7 cellular contexts compared by ENCODE assay signal in genomic region chr11:46845440-46845739, GRCh38. TPM values are rescaled to one million over a fixed set of nuclear protein-coding genes. Genes with fewer than 3 reads are reported as not detected.
DNase-seq lines count a peak whose midpoint lies in the region; ATAC-seq and TF ChIP-seq lines count a peak whose summit lies in the region.

No MANE protein-coding gene starts in this region.

- H3K4me2 ChIP-seq in OCI-LY1 (ENCODE audit: low read length) (peak overlapping the region; percentile 91), trophoblast cell (ENCODE audit: low read length) (peak overlapping the region; percentile 81)

- H3F3A ChIP-seq in OCI-LY1 (ENCODE audit: insufficient read depth, low read length): no peaks in the 10 kb centered on the region

- H3K27me3 ChIP-seq in OCI-LY1 (ENCODE audit: insufficient read depth, low read length) (no peaks in the 10 kb centered on the region), trophoblast cell (ENCODE audit: insufficient read depth, low read length) (no peaks in the 10 kb centered on the region)

- H3K23ac ChIP-seq in trophoblast cell (ENCODE audit: low read length): no peak overlapping the region

- peak overlapping the region; percentile 91 for H4K8ac ChIP-seq in trophoblast cell (ENCODE audit: low read depth, low read length)

- H3K9ac ChIP-seq in OCI-LY1 (ENCODE audit: low read length) (peak overlapping the region; percentile 82), trophoblast cell (ENCODE audit: low read length) (peak overlapping the region; percentile 95)

- peaks cover 6% of the 10 kb centered on the region for H3K79me1 ChIP-seq in trophoblast cell (ENCODE audit: low read length)

- peaks cover 12% of the 10 kb centered on the region; the same call in 1 of the 2 replicates for H3K36me3 ChIP-seq in OCI-LY1 (ENCODE audit: insufficient read depth, low read length)
- H3K36me3 ChIP-seq in trophoblast cell (ENCODE audit: control insufficient read depth in 1 of 2, insufficient read depth in 2 of 2, low read length in 2 of 2): no peaks in the 10 kb centered on the region

- no peak overlapping the region for H2BK5ac ChIP-seq in trophoblast cell (ENCODE audit: low read depth, low read length, poor library complexity)

- H3K27ac ChIP-seq in OCI-LY1 (ENCODE audit: low read depth, low read length, poor library complexity, severe bottlenecking) (peak overlapping the region; percentile 64), epithelial cell of prostate (peak overlapping the region; percentile 65), trophoblast cell (ENCODE audit: low read depth, low read length) (peak overlapping the region; percentile 12)

- no CpG with 5 or more reads among the region's 12 CpGs for WGBS in trophoblast cell (ENCODE audit: extremely low coverage, insufficient coverage, insufficient read length)

- peak overlapping the region; percentile 64 for H4K12ac ChIP-seq in trophoblast cell (ENCODE audit: low read depth, low read length)

- H2AK5ac ChIP-seq in trophoblast cell (ENCODE audit: low read length): peak overlapping the region; percentile 1

- peak overlapping the region; percentile 91 for H3K14ac ChIP-seq in trophoblast cell (ENCODE audit: low read length)

- H4K20me1 ChIP-seq in OCI-LY1 (ENCODE audit: insufficient read depth, low read length): no peaks in the 10 kb centered on the region

- no peaks in the 10 kb centered on the region for H3K9me2 ChIP-seq in OCI-LY1 (ENCODE audit: low read depth, low read length)

- no peaks in the 10 kb centered on the region for H3K9me3 ChIP-seq in OCI-LY1 (ENCODE audit: low read length)
- H3K9me3 ChIP-seq in trophoblast cell (ENCODE audit: insufficient read depth, low read depth, low read length): no peaks in the 10 kb centered on the region

- ATAC-seq in GM18873 (IDR thresholded peaks at IDR 0.05; ENCODE audit: low FRiP score, unreplicated experiment): peak; percentile 3

- H3K4me1 ChIP-seq in OCI-LY1 (ENCODE audit: insufficient read depth, low read length, severe bottlenecking): peaks cover 32% of the 10 kb centered on the region
- H3K4me1 ChIP-seq in trophoblast cell (ENCODE audit: control insufficient read depth in 1 of 2, insufficient read depth in 2 of 2, low read length in 2 of 2): peaks cover 0 to 3% of the 10 kb centered on the region in 2 experiments

- peak overlapping the region; percentile 87 for H3K4ac ChIP-seq in trophoblast cell (ENCODE audit: low read depth, low read length)

- H2BK12ac ChIP-seq in trophoblast cell (ENCODE audit: low read length): no peak overlapping the region

- peaks cover 51% of the 10 kb centered on the region for H3K79me2 ChIP-seq in OCI-LY1 (ENCODE audit: insufficient read depth, low read length)
- peaks cover 12% of the 10 kb centered on the region for H3K79me2 ChIP-seq in trophoblast cell (ENCODE audit: control insufficient read depth, insufficient read depth, low read length, poor library complexity)

- H3K4me3 ChIP-seq in OCI-LY1 (ENCODE audit: low read depth, low read length, poor library complexity, severe bottlenecking) (peak overlapping the region; percentile 83), trophoblast cell (ENCODE audit: low read depth, low read length) (peak overlapping the region; percentile 91)

- H3K18ac ChIP-seq in trophoblast cell (ENCODE audit: low read length): peak overlapping the region; percentile 87

- no peak for TF ChIP-seq CTCF in OCI-LY1 (IDR thresholded peaks at IDR 0.05; ENCODE audit: low read length)

- H2AFZ ChIP-seq in OCI-LY1 (ENCODE audit: low read length) (no peak overlapping the region), trophoblast cell (ENCODE audit: insufficient read depth, low read length, poor library complexity) (peak overlapping the region; percentile 80)

- peak overlapping the region; percentile 88 for H4K91ac ChIP-seq in trophoblast cell (ENCODE audit: low read depth, low read length)

- no peak for DNase-seq in epithelial cell of prostate (ENCODE audit: low read depth, low spot score)
- DNase-seq in trophoblast cell: no peak
- DNase-seq in COLO829 (ENCODE audit: low spot score): no peak
- no peak for DNase-seq in MV-4-11 (lab: John Stamatoyannopoulos, UW)
- no peak for DNase-seq in activated CD8-positive, alpha-beta memory T cell treated with anti-CD3 and anti-CD28 coated beads for 24 hours

- no peak overlapping the region for H2BK120ac ChIP-seq in trophoblast cell (ENCODE audit: insufficient read depth, low read length, poor library complexity)

RNA-seq across cellular contexts. Expression of gene CKAP5, which starts 0.7 kb away (rescaled TPM):
- 72.9 and 73.3 TPM in 2 replicates for polyA plus RNA-seq in trophoblast cell (2013)

Comparison
In these comparisons a context has a peak if more than half of its experiments do, and no peak if none do; other contexts are left out.
1. H3K27ac ChIP-seq: peak in every context shown above with its lines; median percentile 65 in epithelial cell of prostate; 64 in OCI-LY1; 12 in trophoblast cell.